ENCODE assay signal across 14 cellular contexts in genomic region chr15:62779041-62779810, GRCh38.
DNase-seq lines count a peak whose midpoint lies in the region; ATAC-seq and TF ChIP-seq lines count a peak whose summit lies in the region.
"Had no signal": no experiment of that assay in that cellular context is flagged by ENCODE, and none has a peak within 500 bp of the region (broad histone marks: within the 10 kb centered on the region; RNA-seq: fewer than 3 reads in every experiment).

No MANE protein-coding gene starts in this region.

- ATAC-seq in GM21529 (IDR thresholded peaks at IDR 0.05; ENCODE audit: unreplicated experiment) (no peak), GM21447 (IDR thresholded peaks at IDR 0.05; ENCODE audit: unreplicated experiment) (no peak)
- ATAC-seq: esophagus mucosa had no signal

- no peaks in the 10 kb centered on the region for H3K9me3 ChIP-seq in adipocyte (ENCODE audit: control insufficient read depth, low read length)

- TF ChIP-seq CTCF in HFFc6 (IDR thresholded peaks at IDR 0.05), result no peak
- no peak for TF ChIP-seq CTCF in foreskin fibroblast (IDR thresholded peaks at IDR 0.05; ENCODE audit: low read depth, low read length)

- H3K27me3 Mint-ChIP-seq in HFFc6 (ENCODE audit: insufficient read depth), result no peaks in the 10 kb centered on the region
- H3K27me3 Mint-ChIP-seq: brain; stimulated activated naive CD8-positive, alpha-beta T cell treated with anti-CD3 and anti-CD28 coated beads, Interleukin-15, Interleukin-2, amounts not matched to agents 100 ng/mL and 50 ng/mL, for 24 hours had no signal

- peak overlapping the region; percentile 67 for H3K27ac Mint-ChIP-seq in HFFc6
- H3K27ac Mint-ChIP-seq: stimulated activated naive CD8-positive, alpha-beta T cell treated with anti-CD3 and anti-CD28 coated beads, Interleukin-15, Interleukin-2, amounts not matched to agents 100 ng/mL and 50 ng/mL, for 24 hours had no signal

- peaks cover 60% of the 10 kb centered on the region for H3K36me3 ChIP-seq in adipocyte (ENCODE audit: control insufficient read depth, insufficient read depth, low read length, severe bottlenecking)

- H3K36me3 Mint-ChIP-seq in HFFc6 (ENCODE audit: low read depth), result peaks cover 26% of the 10 kb centered on the region

- no peaks in the 10 kb centered on the region for H3K27me3 ChIP-seq in adipocyte (replicated peaks; ENCODE audit: control insufficient read depth, insufficient read depth, low read length)

- H3K4me3 Mint-ChIP-seq in HFFc6, result no peak overlapping the region
- H3K4me3 Mint-ChIP-seq: brain; stimulated activated naive CD8-positive, alpha-beta T cell treated with anti-CD3 and anti-CD28 coated beads, Interleukin-15, Interleukin-2, amounts not matched to agents 100 ng/mL and 50 ng/mL, for 24 hours had no signal

- H3K9ac ChIP-seq in adipocyte (ENCODE audit: low read length), result no peak overlapping the region

- no peaks in the 10 kb centered on the region for H3K9me3 Mint-ChIP-seq in HFFc6
- H3K9me3 Mint-ChIP-seq: brain; stimulated activated naive CD8-positive, alpha-beta T cell treated with anti-CD3 and anti-CD28 coated beads, Interleukin-15, Interleukin-2, amounts not matched to agents 100 ng/mL and 50 ng/mL, for 24 hours had no signal

- DNase-seq in HFFc6 (peak; percentile 68), adipocyte (ENCODE audit: low read depth) (peak; percentile 65), foreskin fibroblast (peak; percentile 76 to 88), renal cortical epithelial cell (ENCODE audit: low read depth) (peak; percentile 86), NCI-H2171 treated with DMSO at 0.1 percent for 48 hours (lab: John Stamatoyannopoulos, UW) (no peak)
- no peak for DNase-seq in activated naive CD4-positive, alpha-beta T cell (lab: John Stamatoyannopoulos, UW)
- DNase-seq: activated T-cell treated with anti-CD3 and anti-CD28 coated beads for 4 hours; RPMI8226; stimulated activated CD4-positive, alpha-beta T cell treated with anti-CD3 and anti-CD28 coated beads, Interleukin-2, amount 100 ng/mL, for 48 hours had no signal

- peaks cover 69% of the 10 kb centered on the region for H3K4me1 Mint-ChIP-seq in HFFc6 (ENCODE audit: low read depth)

- peaks cover 49% of the 10 kb centered on the region for H3K4me1 ChIP-seq in adipocyte (ENCODE audit: control insufficient read depth, insufficient read depth, low read length)

- no peak overlapping the region for H3K4me3 ChIP-seq in adipocyte (ENCODE audit: low read length)
- no peak overlapping the region for H3K4me3 ChIP-seq in foreskin fibroblast (ENCODE audit: low read depth in 1 of 2, low read length in 2 of 2)

Comparison
In these comparisons a context has a peak if more than half of its experiments do, and no peak if none do; other contexts are left out.
1. DNase-seq: peak in HFFc6 (single experiment), adipocyte (single experiment), foreskin fibroblast (2 of 2) and renal cortical epithelial cell (single experiment); none in NCI-H2171 treated with DMSO at 0.1 percent for 48 hours (single experiment) and activated naive CD4-positive, alpha-beta T cell (0 of 4).